In genomic region chr11:69718912-69719311, GRCh38 we compare ENCODE assay signal across 27 cellular contexts. TPM values are rescaled to one million over a fixed set of nuclear protein-coding genes. Genes with fewer than 3 reads are reported as not detected.
"Had no signal": no experiment of that assay in that cellular context is flagged by ENCODE, and none has a peak within 500 bp of the region (broad histone marks: within the 10 kb centered on the region; RNA-seq: fewer than 3 reads in every experiment).

No MANE protein-coding gene starts in this region.

- ATAC-seq: esophagus mucosa, psoas muscle, sciatic nerve, upper lobe of right lung had no signal

- H3K4me3 ChIP-seq: colonic mucosa, heart right ventricle, psoas muscle, spleen, tibial artery, upper lobe of right lung had no signal

- H3K27ac Mint-ChIP-seq: mesothelial cell of epicardium; nephron; stimulated activated memory B cell treated with anti-CD40 and anti-IgM and Interleukin-4, amounts not matched to agents 10 μg/mL and 1 μg/mL and 100 μg/mL, for 72 hours; stimulated activated naive CD8-positive, alpha-beta T cell treated with anti-CD3 and anti-CD28 coated beads, Interleukin-15, Interleukin-2, amounts not matched to agents 100 ng/mL and 50 ng/mL, for 24 hours had no signal

- DNase-seq: colonic mucosa; dermis blood vessel endothelial cell; hypothalamus; psoas muscle; spleen; stimulated activated CD4-positive, alpha-beta T cell treated with anti-CD3 and anti-CD28 coated beads, Interleukin-1b, Interleukin-23, amount 100 ng/mL, for 48 hours; stimulated activated CD4-positive, alpha-beta T cell treated with anti-CD3 and anti-CD28 coated beads, Interleukin-4, amount 100 ng/mL, for 24 hours; tibial artery; upper lobe of right lung had no signal

- H3K27ac ChIP-seq: colonic mucosa, heart right ventricle, psoas muscle, spleen, tibial artery, upper lobe of right lung had no signal

- H3K9me3 Mint-ChIP-seq: mesothelial cell of epicardium; nephron; stimulated activated memory B cell treated with anti-CD40 and anti-IgM and Interleukin-4, amounts not matched to agents 10 μg/mL and 1 μg/mL and 100 μg/mL, for 72 hours; stimulated activated naive CD8-positive, alpha-beta T cell treated with anti-CD3 and anti-CD28 coated beads, Interleukin-15, Interleukin-2, amounts not matched to agents 100 ng/mL and 50 ng/mL, for 24 hours had no signal

- H3K36me3 Mint-ChIP-seq: mesothelial cell of epicardium; stimulated activated memory B cell treated with anti-CD40 and anti-IgM and Interleukin-4, amounts not matched to agents 10 μg/mL and 1 μg/mL and 100 μg/mL, for 72 hours had no signal

- H3K4me1 Mint-ChIP-seq: mesothelial cell of epicardium, nephron had no signal

- H3K36me3 ChIP-seq: colonic mucosa, heart right ventricle, spleen, tibial artery, upper lobe of right lung had no signal

- H3K9me3 ChIP-seq: colonic mucosa, heart right ventricle, psoas muscle, spleen, tibial artery, upper lobe of right lung had no signal

- H3K4me3 Mint-ChIP-seq: mesothelial cell of epicardium; nephron; stimulated activated memory B cell treated with anti-CD40 and anti-IgM and Interleukin-4, amounts not matched to agents 10 μg/mL and 1 μg/mL and 100 μg/mL, for 72 hours; stimulated activated naive CD8-positive, alpha-beta T cell treated with anti-CD3 and anti-CD28 coated beads, Interleukin-15, Interleukin-2, amounts not matched to agents 100 ng/mL and 50 ng/mL, for 24 hours had no signal

RNA-seq across cellular contexts. Expression of gene FGF19, which starts 15.1 kb away (rescaled TPM):
- total RNA-seq: dermis blood vessel endothelial cell, esophagus mucosa, fibroblast of lung, frontal cortex, glomerular endothelial cell, heart right ventricle, lower leg skin, mesothelial cell of epicardium, myocyte, omental fat pad, psoas muscle, sciatic nerve, skeletal muscle tissue, spleen, temporal lobe, upper lobe of right lung had no signal

RNA-seq across cellular contexts. Expression of gene FGF4, which starts 56.2 kb away (rescaled TPM):
- total RNA-seq: cerebellum, colonic mucosa, dermis blood vessel endothelial cell, esophagus mucosa, fibroblast of lung, frontal cortex, glomerular endothelial cell, heart right ventricle, left lobe of liver, lower leg skin, mesothelial cell of epicardium, mucosa of gallbladder, myocyte, omental fat pad, psoas muscle, spleen, temporal lobe, upper lobe of right lung had no signal
